In genomic region chr12:88842314-88842713, GRCh38 we compare ENCODE assay signal across 10 cellular contexts.
"Had no signal": no experiment of that assay in that cellular context is flagged by ENCODE, and none has a peak within 500 bp of the region (broad histone marks: within the 10 kb centered on the region; RNA-seq: fewer than 3 reads in every experiment).

No MANE protein-coding gene starts in this region.

- H3K36me3 ChIP-seq: HAP-1 had no signal

- H3K4me1 ChIP-seq: HAP-1 had no signal

- H3K4me1 Mint-ChIP-seq: GM23338 had no signal

- DNase-seq: GM23248, GOT3, H7, H9, HCEC 1CT, HFFc6 had no signal

- H3K9ac ChIP-seq: GM23248 had no signal

- H3K4me2 ChIP-seq: GM23338 had no signal

- H2AFZ ChIP-seq: GM23248, GM23338 had no signal

- H3K27ac Mint-ChIP-seq: GM23338, HFFc6 had no signal

- H3K4me3 Mint-ChIP-seq: GM23338, H9, HFFc6 had no signal

- FAIRE-seq: H54 had no signal

- ATAC-seq: GM23338, HCT116 had no signal

- H3K4me3 ChIP-seq: GM23248, GM23338, HAP-1 had no signal

- H3K9me3 ChIP-seq: HAP-1 had no signal

- H3K27ac ChIP-seq: GM23248 had no signal
